In genomic region chr12:51269174-51270066, GRCh38 we compare ENCODE assay signal across 8 cellular contexts. TPM values are rescaled to one million over a fixed set of nuclear protein-coding genes. Genes with fewer than 3 reads are reported as not detected.
DNase-seq lines count a peak whose midpoint lies in the region; TF ChIP-seq lines count a peak whose summit lies in the region.

No MANE protein-coding gene starts in this region.

- peaks cover 48% of the 10 kb centered on the region for H3K79me2 ChIP-seq in GM23248 (ENCODE audit: insufficient read depth)

- no peaks in the 10 kb centered on the region for H3K27me3 ChIP-seq in GM23248 (replicated peaks; ENCODE audit: insufficient read depth)
- peaks cover 0 to 46% (median 6%) of the 10 kb centered on the region in 4 donors for H3K27me3 ChIP-seq in esophagus muscularis mucosa
- peaks cover 0 to 12% of the 10 kb centered on the region in 2 donors for H3K27me3 ChIP-seq in tibial artery

- no peaks in the 10 kb centered on the region for H4K20me1 ChIP-seq in GM23248 (ENCODE audit: insufficient read depth)

- peaks cover 4% of the 10 kb centered on the region; the same call in 1 of the 2 replicates for H3F3A ChIP-seq in GM23248 (ENCODE audit: insufficient read depth)

- H3K4me3 ChIP-seq in GM23248 = peak overlapping the region; percentile 78
- peak overlapping the region; percentile 76 to 81 (median 77) for H3K4me3 ChIP-seq in esophagus muscularis mucosa
- H3K4me3 ChIP-seq in tibial artery = peak overlapping the region; percentile 74 to 78

- H3K4me1 Mint-ChIP-seq in nephron = peaks cover 8% of the 10 kb centered on the region

- no peak for TF ChIP-seq POLR2A in esophagus muscularis mucosa (IDR thresholded peaks at IDR 0.05; ENCODE audit: low read depth)

- H3K4me1 ChIP-seq in GM23248 (ENCODE audit: insufficient read depth) (peaks cover 14% of the 10 kb centered on the region), esophagus muscularis mucosa (peaks cover 0 to 23% (median 21%) of the 10 kb centered on the region in 4 donors), tibial artery (peaks cover 0 to 18% (median 12%) of the 10 kb centered on the region in 4 donors)

- in situ Hi-C loops in GM23248 (cut with MboI) = loop anchor here (10.0 kb wide), 1 partner anchor 75 kb away; the partner anchor contains the start of gene CELA1

- H3K27ac Mint-ChIP-seq in nephron = peak overlapping the region in 2 of 3 experiments; percentile 60 to 80

- DNase-seq in DMS53 (lab: John Stamatoyannopoulos, UW) (peak; percentile 87), GM23248 (peak; percentile 63), NCI-H146 treated with DMSO at 0.1 percent for 48 hours (lab: John Stamatoyannopoulos, UW; ENCODE audit: unreplicated experiment) (peak; percentile 45), esophagus muscularis mucosa (ENCODE audit: extremely low spot score) (no peak), tibial artery (no peak), COR-L47 (lab: John Stamatoyannopoulos, UW) (no peak)
- peak; percentile 69 for DNase-seq in activated CD8-positive, alpha-beta memory T cell treated with anti-CD3 and anti-CD28 coated beads, Interleukin-2, amount 50 U/mL, for 48 hours

- TF ChIP-seq CTCF in esophagus muscularis mucosa (IDR thresholded peaks at IDR 0.05) (peak in 2 of 3 experiments; percentile 16 to 25), nephron (IDR thresholded peaks at IDR 0.05; ENCODE audit: unreplicated experiment in 3 of 3) (peak in 1 of 3 experiments; percentile 13), tibial artery (IDR thresholded peaks at IDR 0.05) (no peak)

- peaks cover 50% of the 10 kb centered on the region for H3K27me3 Mint-ChIP-seq in nephron (ENCODE audit: low read depth)

- no peaks in the 10 kb centered on the region for H3K9me2 ChIP-seq in GM23248 (ENCODE audit: insufficient read depth)

- H3K36me3 Mint-ChIP-seq in nephron (ENCODE audit: low read depth) = no peaks in the 10 kb centered on the region

- H2AFZ ChIP-seq in GM23248 = peak overlapping the region; percentile 77

- H3K9me3 Mint-ChIP-seq in nephron = no peaks in the 10 kb centered on the region

- 31 to 33% methylated on average over 18 to 27 of the region's 59 CpGs for WGBS in GM23248 (ENCODE audit: low coverage in 1 of 2, low lambda C conversion rate in 2 of 2, missing lambda C conversion rate in 2 of 2), 2 experiments
- 85% methylated on average over 4 of the region's 59 CpGs for WGBS in esophagus muscularis mucosa

- intact Hi-C loops in esophagus muscularis mucosa (cut with DNase I) = loop anchor here (5.0 kb wide), 1 partner anchor 73 kb away; no protein-coding TSS in a partner anchor
- intact Hi-C loops in tibial artery (cut with DNase I; ENCODE audit: low total_unique reads) = no loop called here

- peak overlapping the region; percentile 82 for H3K9ac ChIP-seq in GM23248

- H3K4me2 ChIP-seq in GM23248 (ENCODE audit: unreplicated experiment) = peak overlapping the region; percentile 80

- H3K27ac ChIP-seq in GM23248 (no peak overlapping the region), esophagus muscularis mucosa (replicated peaks in 1 of 4) (peak overlapping the region; percentile 42 to 69 (median 63)), tibial artery (peak overlapping the region in 1 of 2 donors; percentile 26)

- no peaks in the 10 kb centered on the region for H3K9me3 ChIP-seq in GM23248 (ENCODE audit: low read depth)
- no peaks in the 10 kb centered on the region for H3K9me3 ChIP-seq in esophagus muscularis mucosa
- no peaks in the 10 kb centered on the region for H3K9me3 ChIP-seq in tibial artery

- H3K36me3 ChIP-seq in GM23248 (ENCODE audit: low read depth) (no peaks in the 10 kb centered on the region), esophagus muscularis mucosa (no peaks in the 10 kb centered on the region), tibial artery (no peaks in the 10 kb centered on the region)

- H3K4me3 Mint-ChIP-seq in nephron = peak overlapping the region; percentile 82 to 90 (median 88)

- TF ChIP-seq EP300 in esophagus muscularis mucosa (IDR thresholded peaks at IDR 0.05) = no peak

RNA-seq across cellular contexts. Expression of gene SMAGP, which starts 0.8 kb away (rescaled TPM):
- total RNA-seq in GM23248 (2014; rRNA removed; shearing (Covaris generic)) = 18.2 and 18.8 TPM in 2 replicates
- polyA plus RNA-seq in GM23248 (2016; fragmentation: Nextera tagmentation; extraction: Ambion mirVana) = 35.0 and 41.0 TPM in 2 replicates
- total RNA-seq in esophagus muscularis mucosa = 1 to 10 TPM; 1.2 to 5.2 (median 4.0) TPM

RNA-seq across cellular contexts. Expression of gene DAZAP2, which starts 30.8 kb away (rescaled TPM):
- 145 and 150 TPM in 2 replicates for total RNA-seq in GM23248 (2014; rRNA removed; shearing (Covaris generic))
- polyA plus RNA-seq in GM23248 (2016; fragmentation: Nextera tagmentation; extraction: Ambion mirVana) = 216 and 228 TPM in 2 replicates
- total RNA-seq in esophagus muscularis mucosa = 100 to 1,000 TPM; 247 to 451 (median 356) TPM

RNA-seq across cellular contexts. Expression of gene POU6F1, which starts 51.6 kb away (rescaled TPM):
- total RNA-seq in GM23248 (2014; rRNA removed; shearing (Covaris generic)) = 1.0 and 3.0 TPM in 2 replicates
- 1.8 and 2.4 TPM in 2 replicates for polyA plus RNA-seq in GM23248 (2016; fragmentation: Nextera tagmentation; extraction: Ambion mirVana)
- total RNA-seq in esophagus muscularis mucosa = 10 to 100 TPM; 13.3 to 27.2 (median 16.9) TPM

RNA-seq across cellular contexts. Expression of gene BIN2, which starts 54.6 kb away (rescaled TPM):
- total RNA-seq in GM23248 (2014; rRNA removed; shearing (Covaris generic)) = not detected in 2 replicates
- polyA plus RNA-seq in GM23248 (2016; fragmentation: Nextera tagmentation; extraction: Ambion mirVana) = not detected in 2 replicates
- total RNA-seq in esophagus muscularis mucosa = 1 to 10 TPM; 1.7 to 8.3 (median 2.9) TPM

Comparison
In these comparisons a context has a peak if more than half of its experiments do, and no peak if none do; other contexts are left out.
1. DNase-seq: peak in DMS53 (single experiment), GM23248 (single experiment), NCI-H146 treated with DMSO at 0.1 percent for 48 hours (single experiment) and activated CD8-positive, alpha-beta memory T cell treated with anti-CD3 and anti-CD28 coated beads, Interleukin-2, amount 50 U/mL, for 48 hours (single experiment); none in esophagus muscularis mucosa (single experiment), tibial artery (0 of 2) and COR-L47 (single experiment).
2. CTCF ChIP-seq: peak in esophagus muscularis mucosa (2 of 3); none in tibial artery (0 of 2).
3. Peak in every context shown above with its lines, with median percentiles within 50 percentile points of each other: H3K4me3 ChIP-seq.